ENCODE assay signal across 1 cellular context in the genomic region with DNA sequence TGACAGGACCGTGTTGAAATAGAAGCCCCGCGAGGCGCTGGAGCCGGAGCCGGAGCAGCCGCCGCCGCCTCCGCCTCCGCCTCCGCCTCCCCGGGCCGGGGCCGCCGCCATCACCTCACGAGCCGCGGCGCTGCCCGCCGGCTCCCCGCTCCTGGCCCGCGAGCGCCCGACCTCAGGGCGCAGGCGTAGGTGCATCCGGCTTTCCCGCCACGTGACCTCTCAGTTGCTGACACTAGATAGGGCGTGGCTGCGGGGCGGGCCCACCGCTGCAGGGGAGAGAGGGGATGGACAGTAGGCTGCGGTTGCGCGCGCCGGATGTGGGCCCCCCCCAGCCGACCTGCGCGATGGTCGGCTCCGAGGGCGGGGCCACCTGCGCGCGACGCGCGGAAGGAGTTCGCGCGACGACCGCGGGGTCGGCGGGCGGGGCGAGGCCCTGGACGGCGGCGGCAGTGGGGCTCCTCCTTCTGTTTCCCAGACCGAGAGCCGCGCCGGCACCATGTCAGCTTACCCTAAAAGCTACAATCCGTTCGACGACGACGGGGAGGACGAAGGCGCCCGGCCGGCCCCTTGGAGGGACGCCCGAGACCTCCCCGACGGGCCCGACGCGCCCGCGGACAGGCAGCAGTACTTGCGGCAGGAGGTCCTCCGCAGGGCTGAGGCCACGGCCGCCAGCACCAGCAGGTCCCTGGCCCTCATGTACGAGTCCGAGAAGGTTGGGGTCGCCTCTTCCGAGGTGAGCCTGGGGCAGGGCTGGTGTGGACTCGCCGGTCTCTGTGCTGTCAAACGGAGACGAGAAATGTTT.
A peak's percentile ranks its signal among the peaks of the same experiment; 100 is the strongest.
TF ChIP-seq lines count a peak whose summit lies in the region.

PI4KA (minus strand) TSS at position 197 of the 802 bp plus-strand sequence; CDS start at position 111, 86 bp downstream.
SNAP29 (plus strand) TSS at position 393 of the 802 bp plus-strand sequence; CDS start at position 497, 104 bp downstream.

TF ChIP-seq in H1, 55 proteins besides CTCF, POLR2A, EP300 and RAD21 (continues in another document):
- peak; percentile 94 for TF ChIP-seq USF2 (IDR thresholded peaks at IDR 0.05; ENCODE audit: low read length)
- TF ChIP-seq CBX5 (IDR thresholded peaks at IDR 0.05; ENCODE audit: low read depth, low read length), result no peak
- TF ChIP-seq RBBP5 (IDR thresholded peaks at IDR 0.05; ENCODE audit: borderline replicate concordance, low read depth, low read length), result no peak
- TF ChIP-seq SUZ12 (IDR thresholded peaks at IDR 0.05; ENCODE audit: low read length), result no peak
- peak; percentile 67 for TF ChIP-seq ASH2L (IDR thresholded peaks at IDR 0.05; ENCODE audit: low read length)
- TF ChIP-seq SP4 (IDR thresholded peaks at IDR 0.05; ENCODE audit: low read length), result no peak
- TF ChIP-seq TCF12 (IDR thresholded peaks at IDR 0.05; ENCODE audit: low read depth, low read length), result no peak
- no peak for TF ChIP-seq SIRT6 (IDR thresholded peaks at IDR 0.05; ENCODE audit: low read length)
- TF ChIP-seq SP1 (IDR thresholded peaks at IDR 0.05; ENCODE audit: low read depth, low read length), result 0 out of 2 replicates have a peak, but pooled peaks have one; percentile 48
- no peak for TF ChIP-seq RNF2 (IDR thresholded peaks at IDR 0.05; ENCODE audit: borderline replicate concordance, low read depth, low read length, missing control alignments, poor library complexity, severe bottlenecking)
- peak; percentile 24 to 90; a peak in 1 of 4 replicates for TF ChIP-seq SIN3A (conservative IDR thresholded peaks at IDR 0.05 in 1 of 2, IDR thresholded peaks at IDR 0.05 in 1 of 2; ENCODE audit: low read depth in 1 of 2, low read length in 2 of 2)
- TF ChIP-seq, protein P1, sequence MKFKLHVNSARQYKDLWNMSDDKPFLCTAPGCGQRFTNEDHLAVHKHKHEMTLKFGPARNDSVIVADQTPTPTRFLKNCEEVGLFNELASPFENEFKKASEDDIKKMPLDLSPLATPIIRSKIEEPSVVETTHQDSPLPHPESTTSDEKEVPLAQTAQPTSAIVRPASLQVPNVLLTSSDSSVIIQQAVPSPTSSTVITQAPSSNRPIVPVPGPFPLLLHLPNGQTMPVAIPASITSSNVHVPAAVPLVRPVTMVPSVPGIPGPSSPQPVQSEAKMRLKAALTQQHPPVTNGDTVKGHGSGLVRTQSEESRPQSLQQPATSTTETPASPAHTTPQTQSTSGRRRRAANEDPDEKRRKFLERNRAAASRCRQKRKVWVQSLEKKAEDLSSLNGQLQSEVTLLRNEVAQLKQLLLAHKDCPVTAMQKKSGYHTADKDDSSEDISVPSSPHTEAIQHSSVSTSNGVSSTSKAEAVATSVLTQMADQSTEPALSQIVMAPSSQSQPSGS (IDR thresholded peaks at IDR 0.05; ENCODE audit: low read length), result no peak
- no peak for TF ChIP-seq POU5F1 (IDR thresholded peaks at IDR 0.05; ENCODE audit: low read depth, low read length)
- TF ChIP-seq YY1 (IDR thresholded peaks at IDR 0.05; ENCODE audit: low read depth, low read length), result no peak; the same call in 1 of the 2 replicates
- TF ChIP-seq, protein P2, sequence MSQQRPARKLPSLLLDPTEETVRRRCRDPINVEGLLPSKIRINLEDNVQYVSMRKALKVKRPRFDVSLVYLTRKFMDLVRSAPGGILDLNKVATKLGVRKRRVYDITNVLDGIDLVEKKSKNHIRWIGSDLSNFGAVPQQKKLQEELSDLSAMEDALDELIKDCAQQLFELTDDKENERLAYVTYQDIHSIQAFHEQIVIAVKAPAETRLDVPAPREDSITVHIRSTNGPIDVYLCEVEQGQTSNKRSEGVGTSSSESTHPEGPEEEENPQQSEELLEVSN (IDR thresholded peaks at IDR 0.05), result no peak; the same call in 1 of the 2 replicates
- TF ChIP-seq PHF8 (conservative IDR thresholded peaks at IDR 0.05; ENCODE audit: low read depth, low read length), result peak; percentile 68; the same call in 1 of the 2 replicates
- TF ChIP-seq POLR2AphosphoS5 (IDR thresholded peaks at IDR 0.05; ENCODE audit: low read depth, low read length), result 0 out of 2 replicates have a peak, but pooled peaks have one; percentile 48
- TF ChIP-seq TAF7 (optimal IDR thresholded peaks at IDR 0.05; ENCODE audit: borderline replicate concordance, low read depth, low read length), result peak; percentile 24
- no peak for TF ChIP-seq RXRA (IDR thresholded peaks at IDR 0.05; ENCODE audit: insufficient read depth, low read depth, low read length)
- no peak for TF ChIP-seq CTBP2 (IDR thresholded peaks at IDR 0.05; ENCODE audit: borderline replicate concordance, insufficient read depth, insufficient read length, low read length)
- TF ChIP-seq, protein P3, sequence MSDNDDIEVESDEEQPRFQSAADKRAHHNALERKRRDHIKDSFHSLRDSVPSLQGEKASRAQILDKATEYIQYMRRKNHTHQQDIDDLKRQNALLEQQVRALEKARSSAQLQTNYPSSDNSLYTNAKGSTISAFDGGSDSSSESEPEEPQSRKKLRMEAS (IDR thresholded peaks at IDR 0.05), result peak; percentile 91
- no peak for TF ChIP-seq ZNF274 (IDR thresholded peaks at IDR 0.05; ENCODE audit: borderline replicate concordance, extremely low read depth, low read length)
- TF ChIP-seq JUND (IDR thresholded peaks at IDR 0.05; ENCODE audit: low read length), result peak; percentile 97
- no peak for TF ChIP-seq SP2 (IDR thresholded peaks at IDR 0.05; ENCODE audit: low read length)
- TF ChIP-seq TEAD4 (IDR thresholded peaks at IDR 0.05; ENCODE audit: low read depth, low read length), result no peak
- no peak for TF ChIP-seq HDAC6 (IDR thresholded peaks at IDR 0.05; ENCODE audit: low read depth, low read length)
- TF ChIP-seq NRF1 (IDR thresholded peaks at IDR 0.05; ENCODE audit: low read depth, low read length), result peak; percentile 58
- TF ChIP-seq HDAC2 (IDR thresholded peaks at IDR 0.05; ENCODE audit: borderline replicate concordance in 1 of 2, low read depth in 2 of 2, low read length in 2 of 2), result 0 out of 4 replicates have a peak, but pooled peaks of 1 of the 2 experiments have one; percentile 40
- no peak for TF ChIP-seq JUN (IDR thresholded peaks at IDR 0.05; ENCODE audit: low read depth, low read length)
- TF ChIP-seq EZH2 (IDR thresholded peaks at IDR 0.05; ENCODE audit: low read depth, low read length, severe bottlenecking), result no peak
- no peak for TF ChIP-seq MAFK (IDR thresholded peaks at IDR 0.05; ENCODE audit: low read depth, low read length)
- no peak; the same call in 1 of the 2 replicates for TF ChIP-seq EGR1 (IDR thresholded peaks at IDR 0.05; ENCODE audit: borderline replicate concordance, low read depth, low read length)
- TF ChIP-seq SAP30 (IDR thresholded peaks at IDR 0.05; ENCODE audit: insufficient read depth, insufficient replicate concordance, low read length), result peak; percentile 43
- no peak for TF ChIP-seq GTF2F1 (IDR thresholded peaks at IDR 0.05; ENCODE audit: borderline replicate concordance, low read depth, low read length)
- TF ChIP-seq CHD2 (IDR thresholded peaks at IDR 0.05; ENCODE audit: low read length), result peak; percentile 52; the same call in 1 of the 2 replicates
- no peak for TF ChIP-seq NANOG (IDR thresholded peaks at IDR 0.05; ENCODE audit: insufficient read depth, low read depth, low read length, poor library complexity, severe bottlenecking)
- TF ChIP-seq TAF1 (IDR thresholded peaks at IDR 0.05; ENCODE audit: low read depth, low read length), result peak; percentile 70
- peak; percentile 42; the same call in 1 of the 2 replicates for TF ChIP-seq TBP (IDR thresholded peaks at IDR 0.05; ENCODE audit: low read depth, low read length)
- no peak for TF ChIP-seq SRF (IDR thresholded peaks at IDR 0.05; ENCODE audit: low read depth, low read length)
- TF ChIP-seq KDM1A (IDR thresholded peaks at IDR 0.05; ENCODE audit: borderline replicate concordance, low read length), result peak; percentile 25; the same call in 1 of the 2 replicates
- no peak for TF ChIP-seq GABPA (IDR thresholded peaks at IDR 0.05; ENCODE audit: borderline replicate concordance, insufficient read depth, low read length)
- TF ChIP-seq CEBPB (IDR thresholded peaks at IDR 0.05; ENCODE audit: low read depth, low read length), result no peak; the same call in 1 of the 2 replicates
- TF ChIP-seq CHD1 (IDR thresholded peaks at IDR 0.05; ENCODE audit: low read depth, low read length), result peak; percentile 92
- peak; percentile 87 for TF ChIP-seq ATF3 (IDR thresholded peaks at IDR 0.05; ENCODE audit: insufficient read depth, low read depth, low read length)
- peak; percentile 92 for TF ChIP-seq KDM4A (IDR thresholded peaks at IDR 0.05; ENCODE audit: low read depth, low read length, severe bottlenecking)
- TF ChIP-seq CREB1 (IDR thresholded peaks at IDR 0.05), result peak; percentile 50; the same call in 1 of the 2 replicates
- TF ChIP-seq KDM5A (IDR thresholded peaks at IDR 0.05; ENCODE audit: low read length), result no peak
- no peak for TF ChIP-seq CHD7 (IDR thresholded peaks at IDR 0.05; ENCODE audit: insufficient replicate concordance, low read length)
- TF ChIP-seq BACH1 (IDR thresholded peaks at IDR 0.05; ENCODE audit: low read length), result no peak; the same call in 1 of the 2 replicates
- TF ChIP-seq FOSL1 (IDR thresholded peaks at IDR 0.05; ENCODE audit: insufficient read depth, low read depth, low read length), result no peak
- TF ChIP-seq CBX8 (IDR thresholded peaks at IDR 0.05; ENCODE audit: borderline replicate concordance, low read depth, low read length), result no peak
- TF ChIP-seq BCL11A (IDR thresholded peaks at IDR 0.05; ENCODE audit: low read depth in 2 of 2, low read length in 2 of 2), result no peak
